ENCODE assay signal across 8 cellular contexts in genomic region chr5:98769256-98770157, GRCh38. TPM values are rescaled to one million over a fixed set of nuclear protein-coding genes. Genes with fewer than 3 reads are reported as not detected.
A peak's percentile ranks its signal among the peaks of the same experiment; 100 is the strongest.
DNase-seq lines count a peak whose midpoint lies in the region; ATAC-seq and TF ChIP-seq lines count a peak whose summit lies in the region.

No MANE protein-coding gene starts in this region.

- H3K4me3 Mint-ChIP-seq in activated T-cell treated with anti-CD3 and anti-CD28 coated beads, Interleukin-2, amount 50 U/mL, for 4 hours = peak overlapping the region; percentile 93

- TF ChIP-seq CTCF in prostate gland (IDR thresholded peaks at IDR 0.05) = peak in 1 of 4 experiments; percentile 7

- H3K9ac ChIP-seq in NT2/D1 (ENCODE audit: insufficient read length, low read depth) = peak overlapping the region; percentile 80

- intact Hi-C loops in prostate gland (cut with DNase I) = loop anchor here (5.0 to 10.0 kb wide), 4 partner anchors 337 to 1962 kb away; partner anchors contain the start of genes ERAP1 and RIOK2

- no peaks in the 10 kb centered on the region for H3K36me3 Mint-ChIP-seq in activated T-cell treated with anti-CD3 and anti-CD28 coated beads, Interleukin-2, amount 50 U/mL, for 4 hours (ENCODE audit: insufficient read depth)

- peaks cover 31% of the 10 kb centered on the region for H3K27me3 Mint-ChIP-seq in activated T-cell treated with anti-CD3 and anti-CD28 coated beads, Interleukin-2, amount 50 U/mL, for 4 hours (ENCODE audit: low read depth)

- H3K27ac ChIP-seq in angular gyrus (ENCODE audit: low read depth, low read length) = peak overlapping the region; percentile 72
- peak overlapping the region; percentile 64 to 70 for H3K27ac ChIP-seq in prostate gland

- no peak for ATAC-seq in activated T-cell treated with anti-CD3 and anti-CD28 coated beads, Interleukin-2, amount 50 U/mL, for 4 hours
- no peak for ATAC-seq in GM19467 (IDR thresholded peaks at IDR 0.05; ENCODE audit: unreplicated experiment)

- H3K4me3 ChIP-seq in NT2/D1 (ENCODE audit: insufficient read length, low read depth) = peak overlapping the region; percentile 54
- H3K4me3 ChIP-seq in prostate gland = peak overlapping the region; percentile 51 to 55

- H3K9me3 ChIP-seq in NT2/D1 (ENCODE audit: insufficient read depth, low read length) = no peaks in the 10 kb centered on the region
- H3K9me3 ChIP-seq in prostate gland = no peaks in the 10 kb centered on the region

- H3K27me3 ChIP-seq in NT2/D1 (ENCODE audit: insufficient read depth, insufficient read length) = peaks cover 19% of the 10 kb centered on the region
- no peaks in the 10 kb centered on the region for H3K27me3 ChIP-seq in prostate gland (replicated peaks; ENCODE audit: insufficient read depth)

- DNase-seq in activated T-cell treated with anti-CD3 and anti-CD28 coated beads, Interleukin-2, amount 50 U/mL, for 4 hours = no peak
- no peak for DNase-seq in activated T-cell treated with anti-CD3 and anti-CD28 coated beads, Interleukin-2, amount 50 U/mL, for 1 hour
- DNase-seq in NT2/D1 (ENCODE audit: low read depth, low spot score) (no peak), hepatic stellate cell (ENCODE audit: low spot score) (peak; percentile 64), prostate gland (ENCODE audit: low spot score) (no peak), DMS153 (lab: John Stamatoyannopoulos, UW) (no peak)

- H3K36me3 ChIP-seq in NT2/D1 (ENCODE audit: insufficient read depth, insufficient read length, low read length) (no peaks in the 10 kb centered on the region), prostate gland (no peaks in the 10 kb centered on the region)

- 0% methylated on average over 52 of the region's 59 CpGs for WGBS in prostate gland

- no peaks in the 10 kb centered on the region for H3K9me3 Mint-ChIP-seq in activated T-cell treated with anti-CD3 and anti-CD28 coated beads, Interleukin-2, amount 50 U/mL, for 4 hours

- no peak for TF ChIP-seq POLR2A in prostate gland (IDR thresholded peaks at IDR 0.05)

- H3K4me1 Mint-ChIP-seq in activated T-cell treated with anti-CD3 and anti-CD28 coated beads, Interleukin-2, amount 50 U/mL, for 4 hours (ENCODE audit: low read depth) = peaks cover 42% of the 10 kb centered on the region

- H3K4me1 ChIP-seq in NT2/D1 (ENCODE audit: insufficient read depth, insufficient read length) = peaks cover 6% of the 10 kb centered on the region
- H3K4me1 ChIP-seq in prostate gland (replicated peaks) = no peaks in the 10 kb centered on the region

RNA-seq across cellular contexts. Expression of gene RGMB, which starts 4.0 kb away (rescaled TPM):
- 1 to 10 TPM; 2.5 to 3.8 (median 3.6) TPM for total RNA-seq in activated T-cell treated with anti-CD3 and anti-CD28 coated beads, Interleukin-2, amount 50 U/mL, for 4 hours
- total RNA-seq in prostate gland = 10 to 100 TPM; 56.5 to 62.2 TPM

Comparison
In these comparisons a context has a peak if more than half of its experiments do, and no peak if none do; other contexts are left out.
1. RNA of gene RGMB, which starts 4.0 kb away (total RNA-seq): 56.5 to 62.2 TPM in prostate gland; 2.5 to 3.8 TPM in activated T-cell treated with anti-CD3 and anti-CD28 coated beads, Interleukin-2, amount 50 U/mL, for 4 hours; every median in the first group is over 10 times any median in the second.